12 cellular contexts compared by ENCODE assay signal in genomic region chr15:62928242-62928995, GRCh38.
DNase-seq lines count a peak whose midpoint lies in the region; ATAC-seq and TF ChIP-seq lines count a peak whose summit lies in the region.
"Had no signal": no experiment of that assay in that cellular context is flagged by ENCODE, and none has a peak within 500 bp of the region (broad histone marks: within the 10 kb centered on the region; RNA-seq: fewer than 3 reads in every experiment).

No MANE protein-coding gene starts in this region.

- H3K27me3 Mint-ChIP-seq in WTC11 (ENCODE audit: low read depth) = no peaks in the 10 kb centered on the region

- H3K4me3 ChIP-seq in A673 (ENCODE audit: low read depth, low read length, poor library complexity, severe bottlenecking) (no peak overlapping the region), body of pancreas (no peak overlapping the region)

- no peak for TF ChIP-seq POLR2A in body of pancreas (IDR thresholded peaks at IDR 0.05)

- H3K27ac ChIP-seq in A673 (ENCODE audit: low read depth, low read length, poor library complexity, severe bottlenecking) (no peak overlapping the region), body of pancreas (no peak overlapping the region)

- POLR2A ChIA-PET in A673 (lab: Charles Lee; ENCODE audit: low non-redundant PET) (no interaction called here), WTC11 (lab: Charles Lee) (no interaction called here)

- TF ChIP-seq CTCF in A673 (conservative IDR thresholded peaks at IDR 0.05; ENCODE audit: low read depth, low read length) = peak; percentile 28; the same call in 1 of the 2 replicates
- peak in 3 of 7 experiments; percentile 9 to 28 (median 12) for TF ChIP-seq CTCF in body of pancreas (IDR thresholded peaks at IDR 0.05)
- TF ChIP-seq CTCF in WTC11 (IDR thresholded peaks at IDR 0.05) = no peak

- H3K9me3 ChIP-seq in A673 (ENCODE audit: low read depth, low read length, poor library complexity, severe bottlenecking) (no peaks in the 10 kb centered on the region), body of pancreas (no peaks in the 10 kb centered on the region)

- peak; percentile 78 for ATAC-seq in body of pancreas
- ATAC-seq in WTC11 = no peak
- no peak for ATAC-seq in HG02588 (IDR thresholded peaks at IDR 0.05; ENCODE audit: unreplicated experiment)

- intact Hi-C loops in A673 (cut with micrococcal nuclease; ENCODE audit: unreplicated experiment) (no loop called here), body of pancreas (cut with DNase I) (no loop called here)

- no peaks in the 10 kb centered on the region for H3K4me1 Mint-ChIP-seq in WTC11
- H3K4me1 Mint-ChIP-seq: activated naive CD8-positive, alpha-beta T cell treated with anti-CD3 and anti-CD28 coated beads, Interleukin-2, amount 10 ng/mL, durations not matched to agents 7 days and 5 days had no signal

- DNase-seq in A673 (ENCODE audit: low spot score) = peak; percentile 59
- DNase-seq in HT1080 (ENCODE audit: low read depth) = peak; percentile 89
- peak in 1 of 4 donors; percentile 48 for DNase-seq in body of pancreas
- peak; percentile 97 for DNase-seq in kidney tubule cell (ENCODE audit: low spot score)
- no peak for DNase-seq in WTC11 (ENCODE audit: low spot score)
- no peak for DNase-seq in medulla oblongata (ENCODE audit: extremely low spot score)
- DNase-seq in stimulated activated CD4-positive, alpha-beta T cell treated with anti-CD3 and anti-CD28 coated beads, Interleukin-4, amount 100 ng/mL, for 1 hour = no peak
- DNase-seq: activated naive CD8-positive, alpha-beta T cell treated with anti-CD3 and anti-CD28 coated beads, Interleukin-2, amount 10 ng/mL, durations not matched to agents 7 days and 5 days; midbrain; SW 1271 had no signal

- no TSS peak for BruUV-seq in A673 (replicated peaks; lab: Mats Ljungman, UMichigan)

- WGBS in body of pancreas, 2 donors = 61 to 66% methylated on average over 12 of the region's 12 CpGs

- CTCF ChIA-PET in A673 (lab: Charles Lee) (no interaction called here), WTC11 (lab: Charles Lee) (no interaction called here)

- no peaks in the 10 kb centered on the region for H3K27me3 ChIP-seq in A673 (replicated peaks; ENCODE audit: insufficient read depth, low read depth, low read length, poor library complexity)
- no peaks in the 10 kb centered on the region for H3K27me3 ChIP-seq in body of pancreas

- peaks cover 4% of the 10 kb centered on the region for H3K4me1 ChIP-seq in A673 (ENCODE audit: insufficient read depth, low read length, poor library complexity, severe bottlenecking)
- no peaks in the 10 kb centered on the region for H3K4me1 ChIP-seq in body of pancreas

- no peaks in the 10 kb centered on the region for H3K36me3 Mint-ChIP-seq in WTC11
- H3K36me3 Mint-ChIP-seq: activated naive CD8-positive, alpha-beta T cell treated with anti-CD3 and anti-CD28 coated beads, Interleukin-2, amount 10 ng/mL, durations not matched to agents 7 days and 5 days; CD14-positive monocyte had no signal

- no peak overlapping the region for H3K27ac Mint-ChIP-seq in WTC11
- H3K27ac Mint-ChIP-seq: activated naive CD8-positive, alpha-beta T cell treated with anti-CD3 and anti-CD28 coated beads, Interleukin-2, amount 10 ng/mL, durations not matched to agents 7 days and 5 days; CD14-positive monocyte had no signal

- H3K36me3 ChIP-seq in A673 (ENCODE audit: insufficient read depth, low read length, poor library complexity, severe bottlenecking) (no peaks in the 10 kb centered on the region), body of pancreas (replicated peaks in 1 of 2; ENCODE audit: insufficient read depth in 1 of 2, low read depth in 2 of 2) (no peaks in the 10 kb centered on the region)

- no peaks in the 10 kb centered on the region for H3K9me3 Mint-ChIP-seq in WTC11
- H3K9me3 Mint-ChIP-seq: activated naive CD8-positive, alpha-beta T cell treated with anti-CD3 and anti-CD28 coated beads, Interleukin-2, amount 10 ng/mL, durations not matched to agents 7 days and 5 days had no signal

- H3K4me3 Mint-ChIP-seq in WTC11 = no peak overlapping the region
- H3K4me3 Mint-ChIP-seq: activated naive CD8-positive, alpha-beta T cell treated with anti-CD3 and anti-CD28 coated beads, Interleukin-2, amount 10 ng/mL, durations not matched to agents 7 days and 5 days; CD14-positive monocyte had no signal

TF ChIP-seq in WTC11, 78 proteins besides CTCF, POLR2A, EP300 and RAD21:
- TF ChIP-seq, protein P1, sequence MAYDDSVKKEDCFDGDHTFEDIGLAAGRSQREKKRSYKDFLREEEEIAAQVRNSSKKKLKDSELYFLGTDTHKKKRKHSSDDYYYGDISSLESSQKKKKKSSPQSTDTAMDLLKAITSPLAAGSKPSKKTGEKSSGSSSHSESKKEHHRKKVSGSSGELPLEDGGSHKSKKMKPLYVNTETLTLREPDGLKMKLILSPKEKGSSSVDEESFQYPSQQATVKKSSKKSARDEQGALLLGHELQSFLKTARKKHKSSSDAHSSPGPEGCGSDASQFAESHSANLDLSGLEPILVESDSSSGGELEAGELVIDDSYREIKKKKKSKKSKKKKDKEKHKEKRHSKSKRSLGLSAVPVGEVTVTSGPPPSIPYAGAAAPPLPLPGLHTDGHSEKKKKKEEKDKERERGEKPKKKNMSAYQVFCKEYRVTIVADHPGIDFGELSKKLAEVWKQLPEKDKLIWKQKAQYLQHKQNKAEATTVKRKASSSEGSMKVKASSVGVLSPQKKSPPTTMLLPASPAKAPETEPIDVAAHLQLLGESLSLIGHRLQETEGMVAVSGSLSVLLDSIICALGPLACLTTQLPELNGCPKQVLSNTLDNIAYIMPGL (CRISPR knock-in tag; IDR thresholded peaks at IDR 0.05) = no peak

Comparison
In these comparisons a context has a peak if more than half of its experiments do, and no peak if none do; other contexts are left out.
1. DNase-seq: peak in A673 (single experiment), HT1080 (single experiment) and kidney tubule cell (single experiment); none in WTC11 (single experiment), medulla oblongata (single experiment) and stimulated activated CD4-positive, alpha-beta T cell treated with anti-CD3 and anti-CD28 coated beads, Interleukin-4, amount 100 ng/mL, for 1 hour (single experiment).